20 cellular contexts compared by ENCODE assay signal in the genomic region with DNA sequence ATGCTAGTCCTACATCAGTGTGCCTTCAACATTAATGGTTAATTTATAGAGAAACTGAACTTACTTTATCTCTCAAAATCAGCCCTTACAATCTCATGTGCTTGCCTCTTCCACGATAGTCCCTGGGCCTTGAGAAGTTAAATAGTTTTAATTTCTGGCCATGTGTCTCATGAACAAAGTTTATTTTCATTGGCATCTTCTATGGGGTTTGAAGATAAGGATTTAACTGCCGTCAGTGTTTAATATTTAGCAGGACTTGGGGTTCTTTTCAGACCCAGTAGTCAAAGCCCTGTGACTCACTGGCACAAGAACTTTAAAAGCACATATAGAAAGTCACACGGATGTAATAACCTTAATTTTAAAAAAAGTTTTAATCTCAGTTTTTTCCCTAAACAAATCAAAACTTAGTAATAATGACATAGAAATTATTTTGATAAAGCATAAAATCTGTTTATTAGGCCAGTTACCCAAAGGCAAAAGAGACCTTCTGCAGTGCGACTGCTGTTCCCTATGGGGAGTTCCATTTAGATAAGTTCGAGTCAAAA. TPM values are rescaled to one million over a fixed set of nuclear protein-coding genes. Genes with fewer than 3 reads are reported as not detected.
DNase-seq lines count a peak whose midpoint lies in the region; ATAC-seq, FAIRE-seq and TF ChIP-seq lines count a peak whose summit lies in the region.
"Had no signal": no experiment of that assay in that cellular context is flagged by ENCODE, and none has a peak within 500 bp of the region (broad histone marks: within the 10 kb centered on the region; RNA-seq: fewer than 3 reads in every experiment).

No MANE protein-coding gene starts in this region.

- 41 to 49% methylated on average over 5 of the region's 5 CpGs for WGBS in pancreas, 2 donors

- peak in 1 of 4 donors; percentile 30 for ATAC-seq in pancreas
- ATAC-seq: CD8-positive, alpha-beta T cell had no signal

- intact Hi-C loops in endothelial cell of umbilical vein (cut with micrococcal nuclease) (no loop called here), pancreas (cut with DNase I) (no loop called here)

- no peak overlapping the region for H2AFZ ChIP-seq in endothelial cell of umbilical vein (ENCODE audit: low read depth, low read length)

- no peak overlapping the region for H3K9ac ChIP-seq in endothelial cell of umbilical vein (replicated peaks; ENCODE audit: extremely low read depth, insufficient read depth, low read length)

- no peaks in the 10 kb centered on the region for H3K27me3 ChIP-seq in endothelial cell of umbilical vein (ENCODE audit: control insufficient read depth in 2 of 2, insufficient read depth in 2 of 2, low read length in 2 of 2)
- peaks cover 0 to 2% (median 0%) of the 10 kb centered on the region in 4 donors for H3K27me3 ChIP-seq in pancreas
- H3K27me3 ChIP-seq: BE2C, SJCRH30 had no signal

- H3K27ac ChIP-seq in VCaP (peak overlapping the region; percentile 20; the same call in 1 of the 2 replicates), endothelial cell of umbilical vein (ENCODE audit: insufficient read depth, low read depth, low read length) (no peak overlapping the region), pancreas (no peak overlapping the region)
- H3K27ac ChIP-seq: RWPE1, SJCRH30 had no signal

- TF ChIP-seq POLR2A in endothelial cell of umbilical vein (IDR thresholded peaks at IDR 0.05; ENCODE audit: low read depth, low read length), result no peak

- H3K27me3 Mint-ChIP-seq in endothelial cell (ENCODE audit: unreplicated experiment), result no peaks in the 10 kb centered on the region

- in situ Hi-C loops in Caki2 (cut with HindIII; ENCODE audit: low pct_unique_long_range_greater_than_20kb, low sequenced_read_pairs), result no loop called here

- no peak overlapping the region for H3K4me2 ChIP-seq in endothelial cell of umbilical vein (ENCODE audit: insufficient read depth, low read length)

- FAIRE-seq in endothelial cell of umbilical vein (lab: Jason Lieb, UNC), result no peak
- FAIRE-seq in pancreas (lab: Jason Lieb, UNC), result peak; percentile 49

- H4K20me1 ChIP-seq in endothelial cell of umbilical vein (replicated peaks; ENCODE audit: control insufficient read depth, extremely low read depth, insufficient read depth, low read length), result no peaks in the 10 kb centered on the region

- H3K36me3 ChIP-seq in endothelial cell of umbilical vein (ENCODE audit: control insufficient read depth in 2 of 2, extremely low read depth in 1 of 2, insufficient read depth in 2 of 2, low read length in 2 of 2), result no peaks in the 10 kb centered on the region
- H3K36me3 ChIP-seq in pancreas, result no peaks in the 10 kb centered on the region
- H3K36me3 ChIP-seq: BE2C, SJCRH30 had no signal

- no peaks in the 10 kb centered on the region for H3K9me1 ChIP-seq in endothelial cell of umbilical vein (replicated peaks; ENCODE audit: control insufficient read depth, extremely low read depth, insufficient read depth, low read length)

- dilution Hi-C loops in endothelial cell of umbilical vein (cut with MboI; ENCODE audit: extremely low pct_ligation_motif_present, low sequenced_read_pairs), result no loop called here

- H3K4me3 ChIP-seq in endothelial cell of umbilical vein (replicated peaks in 1 of 3; ENCODE audit: insufficient read depth in 1 of 3, low read depth in 1 of 3, low read length in 3 of 3) (no peak overlapping the region), pancreas (no peak overlapping the region)
- H3K4me3 ChIP-seq: SJCRH30 had no signal

- DNase-seq in Caki2 (ENCODE audit: low read depth) (peak; percentile 42), endothelial cell of umbilical vein (ENCODE audit: low read depth, low spot score) (peak; percentile 10), pancreas (no peak), NCI-H748 treated with DMSO at 0.1 percent for 48 hours (lab: John Stamatoyannopoulos, UW) (no peak), NCI-H82 treated with DMSO at 0.1 percent for 48 hours (lab: John Stamatoyannopoulos, UW; ENCODE audit: unreplicated experiment) (no peak), endothelial cell (ENCODE audit: low spot score) (no peak)
- DNase-seq: BE2C; CD8-positive, alpha-beta T cell; DMS 273 treated with DMSO at 0.1 percent for 48 hours; H7; Kasumi-1; NCI-H1930; NCI-H2171 treated with DMSO at 0.1 percent for 48 hours; NCI-H82; SJCRH30 had no signal

- POLR2A ChIA-PET in endothelial cell of umbilical vein (lab: Charles Lee), result no interaction called here

- TF ChIP-seq CTCF in VCaP (conservative IDR thresholded peaks at IDR 0.05), result no peak
- no peak for TF ChIP-seq CTCF in endothelial cell of umbilical vein (IDR thresholded peaks at IDR 0.05; ENCODE audit: extremely low read depth in 1 of 2, insufficient read depth in 1 of 2, low read depth in 1 of 2, low read length in 2 of 2)
- TF ChIP-seq CTCF in pancreas (IDR thresholded peaks at IDR 0.05), result no peak
- no peak for TF ChIP-seq CTCF in endothelial cell (IDR thresholded peaks at IDR 0.05; ENCODE audit: unreplicated experiment)

- no peaks in the 10 kb centered on the region for H3K79me2 ChIP-seq in endothelial cell of umbilical vein (ENCODE audit: control insufficient read depth, insufficient read depth, low read length)

- no peaks in the 10 kb centered on the region for H3K36me3 Mint-ChIP-seq in endothelial cell (ENCODE audit: low read depth, unreplicated experiment)
- H3K36me3 Mint-ChIP-seq: CD8-positive, alpha-beta T cell had no signal

- H3K4me1 ChIP-seq in endothelial cell of umbilical vein (ENCODE audit: control insufficient read depth, extremely low read depth, insufficient read depth, low read length) (no peaks in the 10 kb centered on the region), pancreas (no peaks in the 10 kb centered on the region)
- H3K4me1 ChIP-seq: SJCRH30 had no signal

- no peak overlapping the region for H3K27ac Mint-ChIP-seq in endothelial cell (ENCODE audit: unreplicated experiment)
- H3K27ac Mint-ChIP-seq: CD8-positive, alpha-beta T cell had no signal

- H3K9me3 Mint-ChIP-seq in endothelial cell (ENCODE audit: unreplicated experiment), result no peaks in the 10 kb centered on the region
- H3K9me3 Mint-ChIP-seq: CD8-positive, alpha-beta T cell had no signal

- H3K4me3 Mint-ChIP-seq in endothelial cell (ENCODE audit: unreplicated experiment), result no peak overlapping the region
- H3K4me3 Mint-ChIP-seq: CD8-positive, alpha-beta T cell had no signal

- no TSS peak for BruUV-seq in endothelial cell of umbilical vein (replicated peaks; lab: Mats Ljungman, UMichigan)

- CTCF ChIA-PET in endothelial cell of umbilical vein (lab: Charles Lee), result no interaction called here

- H3K9me3 ChIP-seq in endothelial cell of umbilical vein (replicated peaks; ENCODE audit: control insufficient read depth, insufficient read depth, low read length), result no peaks in the 10 kb centered on the region
- H3K9me3 ChIP-seq in pancreas, result no peaks in the 10 kb centered on the region
- H3K9me3 ChIP-seq: BE2C, SJCRH30 had no signal

- no peaks in the 10 kb centered on the region for H3K4me1 Mint-ChIP-seq in endothelial cell (ENCODE audit: unreplicated experiment)

TF ChIP-seq in endothelial cell of umbilical vein, 7 proteins besides CTCF, POLR2A, EP300 and RAD21 (continues in another document):
- TF ChIP-seq FOS (IDR thresholded peaks at IDR 0.05; ENCODE audit: borderline replicate concordance, insufficient read depth, low read length), result no peak
- TF ChIP-seq POLR2AphosphoS5 (IDR thresholded peaks at IDR 0.05; ENCODE audit: insufficient read depth, low read depth, low read length), result no peak
- no peak for TF ChIP-seq EZH2 (IDR thresholded peaks at IDR 0.05; ENCODE audit: borderline replicate concordance, low read depth, low read length, severe bottlenecking)

RNA-seq across cellular contexts. Expression of a gene that starts 10.1 kb away (rescaled TPM):
- 36.1 and 38.7 TPM in 2 replicates for total RNA-seq in Caki2 (2014; rRNA removed; shearing (Covaris generic); ENCODE audit: low replicate concordance)
- total RNA-seq in endothelial cell of umbilical vein (27.0 and 32.3 TPM in 2 replicates), pancreas (10 to 100 TPM; 15.8 to 27.2 (median 21.4) TPM), endothelial cell (ENCODE audit: unreplicated experiment) (11.3 TPM)
- polyA plus RNA-seq in endothelial cell of umbilical vein (22.1 and 23.0 TPM in 2 replicates), pancreas (10 to 100 TPM; 24.8 to 80.3 TPM)
- 28.7 and 30.8 TPM in 2 replicates for polyA plus RNA-seq in endothelial cell of umbilical vein (2011; cell fraction: cytosol; rRNA removed)
- 61.9 and 67.2 TPM in 2 replicates for polyA plus RNA-seq in endothelial cell of umbilical vein (2011; cell fraction: nucleus; rRNA removed)
- 30.5 and 34.4 TPM in 2 replicates for polyA plus RNA-seq in endothelial cell of umbilical vein (2012)
- 27.6 and 33.9 TPM in 2 replicates for polyA minus RNA-seq in endothelial cell of umbilical vein
- 3.5 TPM for polyA minus RNA-seq in endothelial cell of umbilical vein (2011; cell fraction: cytosol; rRNA and poly(A)+ RNA removed)
- polyA minus RNA-seq in endothelial cell of umbilical vein (2011; cell fraction: nucleus; rRNA and poly(A)+ RNA removed), result 19.2 and 26.0 TPM in 2 replicates
- total RNA-seq: SJCRH30 had no signal

RNA-seq across cellular contexts. Expression of a gene that starts 19.1 kb away (rescaled TPM):
- total RNA-seq in Caki2 (2014; rRNA removed; shearing (Covaris generic); ENCODE audit: low replicate concordance), result not detected in 2 replicates
- total RNA-seq in endothelial cell of umbilical vein (not detected in 2 replicates), pancreas (not detected), endothelial cell (ENCODE audit: unreplicated experiment) (not detected)
- polyA plus RNA-seq in endothelial cell of umbilical vein (not detected in 2 replicates), pancreas (not detected)
- not detected in 2 replicates for polyA plus RNA-seq in endothelial cell of umbilical vein (2011; cell fraction: cytosol; rRNA removed)
- polyA plus RNA-seq in endothelial cell of umbilical vein (2011; cell fraction: nucleus; rRNA removed), result not detected in 2 replicates
- polyA plus RNA-seq in endothelial cell of umbilical vein (2012), result not detected in 2 replicates
- not detected in 2 replicates for polyA minus RNA-seq in endothelial cell of umbilical vein
- not detected for polyA minus RNA-seq in endothelial cell of umbilical vein (2011; cell fraction: cytosol; rRNA and poly(A)+ RNA removed)
- not detected in 2 replicates for polyA minus RNA-seq in endothelial cell of umbilical vein (2011; cell fraction: nucleus; rRNA and poly(A)+ RNA removed)
- total RNA-seq: CD8-positive, alpha-beta T cell; Daoy; H7; NCI-H460; OCI-LY7; SJCRH30 had no signal

RNA-seq across cellular contexts. Expression of a gene that starts 52.7 kb away (rescaled TPM):
- total RNA-seq in Caki2 (2014; rRNA removed; shearing (Covaris generic); ENCODE audit: low replicate concordance), result 20.4 and 68.5 TPM in 2 replicates
- 63.7 and 69.1 TPM in 2 replicates for total RNA-seq in endothelial cell of umbilical vein
- 19.4 and 28.6 TPM in 2 replicates for polyA plus RNA-seq in endothelial cell of umbilical vein
- polyA plus RNA-seq in endothelial cell of umbilical vein (2011; cell fraction: cytosol; rRNA removed), result 41.5 and 45.2 TPM in 2 replicates
- polyA plus RNA-seq in endothelial cell of umbilical vein (2011; cell fraction: nucleus; rRNA removed), result 67.2 and 94.8 TPM in 2 replicates
- polyA plus RNA-seq in endothelial cell of umbilical vein (2012), result 60.0 and 85.3 TPM in 2 replicates
- polyA minus RNA-seq in endothelial cell of umbilical vein, result 62.1 and 66.3 TPM in 2 replicates
- 57.0 TPM for polyA minus RNA-seq in endothelial cell of umbilical vein (2011; cell fraction: cytosol; rRNA and poly(A)+ RNA removed)
- 30.6 and 52.1 TPM in 2 replicates for polyA minus RNA-seq in endothelial cell of umbilical vein (2011; cell fraction: nucleus; rRNA and poly(A)+ RNA removed)
- total RNA-seq in pancreas, result 10 to 100 TPM; 16.8 to 31.4 (median 25.0) TPM
- 10 to 100 TPM; 16.8 to 26.5 TPM for polyA plus RNA-seq in pancreas
- total RNA-seq in endothelial cell (ENCODE audit: unreplicated experiment), result 28.5 TPM

Comparison
In these comparisons a context has a peak if more than half of its experiments do, and no peak if none do; other contexts are left out.
1. DNase-seq: peak in Caki2 (single experiment) and endothelial cell of umbilical vein (single experiment); none in pancreas (0 of 6), NCI-H748 treated with DMSO at 0.1 percent for 48 hours (single experiment), NCI-H82 treated with DMSO at 0.1 percent for 48 hours (single experiment) and endothelial cell (single experiment).